ENCODE assay signal across 1 cellular context in the genomic region with DNA sequence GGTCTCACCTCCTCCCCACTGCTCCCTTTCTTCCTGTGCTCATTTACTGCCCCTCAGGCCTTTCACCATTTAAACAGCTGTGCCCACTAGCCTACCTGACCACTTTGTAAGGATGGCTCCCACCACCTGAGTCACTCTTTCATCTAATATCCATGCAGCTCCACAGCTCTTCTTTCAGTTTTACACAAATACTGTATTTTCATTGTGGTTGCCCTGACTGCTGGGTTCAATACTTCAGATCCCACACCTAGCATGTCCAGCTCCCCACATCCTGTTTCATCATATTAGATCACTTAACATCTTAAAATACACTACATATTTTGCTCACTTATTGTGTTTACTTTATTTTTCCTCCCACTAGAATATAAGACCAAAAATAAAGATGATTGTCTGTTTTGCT.
TF ChIP-seq lines count a peak whose summit lies in the region.

No MANE protein-coding gene starts in this region.

TF ChIP-seq in GM12878, 131 proteins besides CTCF, POLR2A, EP300 and RAD21 (continued from another document):
- TF ChIP-seq, protein P1, sequence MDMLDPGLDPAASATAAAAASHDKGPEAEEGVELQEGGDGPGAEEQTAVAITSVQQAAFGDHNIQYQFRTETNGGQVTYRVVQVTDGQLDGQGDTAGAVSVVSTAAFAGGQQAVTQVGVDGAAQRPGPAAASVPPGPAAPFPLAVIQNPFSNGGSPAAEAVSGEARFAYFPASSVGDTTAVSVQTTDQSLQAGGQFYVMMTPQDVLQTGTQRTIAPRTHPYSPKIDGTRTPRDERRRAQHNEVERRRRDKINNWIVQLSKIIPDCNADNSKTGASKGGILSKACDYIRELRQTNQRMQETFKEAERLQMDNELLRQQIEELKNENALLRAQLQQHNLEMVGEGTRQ (IDR thresholded peaks at IDR 0.05; ENCODE audit: borderline replicate concordance, low read depth, low read length), result no peak
- TF ChIP-seq TAF1 (IDR thresholded peaks at IDR 0.05; ENCODE audit: borderline replicate concordance, low read depth, low read length) (no peak), EED (IDR thresholded peaks at IDR 0.05; ENCODE audit: low read depth) (no peak), IKZF2 (IDR thresholded peaks at IDR 0.05) (peak; percentile 77 to 82), MEF2A (IDR thresholded peaks at IDR 0.05; ENCODE audit: insufficient read depth, low read depth, low read length) (peak; percentile 58), BACH1 (IDR thresholded peaks at IDR 0.05; ENCODE audit: borderline replicate concordance) (no peak), BMI1 (IDR thresholded peaks at IDR 0.05; ENCODE audit: borderline replicate concordance) (peak; percentile 49; the same call in 1 of the 2 replicates), SUZ12 (IDR thresholded peaks at IDR 0.05; ENCODE audit: unreplicated experiment) (no peak), RAD51 (IDR thresholded peaks at IDR 0.05) (no peak), YBX1 (IDR thresholded peaks at IDR 0.05) (no peak), JUND (IDR thresholded peaks at IDR 0.05; ENCODE audit: low read depth, low read length) (no peak), NR2F1 (conservative IDR thresholded peaks at IDR 0.05) (peak; percentile 69), ETV6 (conservative IDR thresholded peaks at IDR 0.05 in 1 of 2, IDR thresholded peaks at IDR 0.05 in 1 of 2; ENCODE audit: borderline replicate concordance in 1 of 2, low read depth in 1 of 2) (no peak; a peak in 1 of 4 replicates), CHD4 (IDR thresholded peaks at IDR 0.05) (no peak), PML (IDR thresholded peaks at IDR 0.05; ENCODE audit: low read length) (no peak), MEF2B (IDR thresholded peaks at IDR 0.05; ENCODE audit: partially characterized antibody, poor library complexity, severe bottlenecking) (peak; percentile 56), CREB1 (IDR thresholded peaks at IDR 0.05; ENCODE audit: low read depth) (no peak), HCFC1 (IDR thresholded peaks at IDR 0.05; ENCODE audit: low read length) (no peak), PAX8 (IDR thresholded peaks at IDR 0.05) (no peak), NFIC (IDR thresholded peaks at IDR 0.05; ENCODE audit: low read depth, low read length) (peak; percentile 91; the same call in 1 of the 2 replicates), IKZF1 (conservative IDR thresholded peaks at IDR 0.05) (peak; percentile 79), GATAD2B (conservative IDR thresholded peaks at IDR 0.05; ENCODE audit: low read depth) (0 out of 2 replicates have a peak, but pooled peaks have one; percentile 27), ZBED1 (IDR thresholded peaks at IDR 0.05; ENCODE audit: borderline replicate concordance) (peak; percentile 26; the same call in 1 of the 2 replicates), CBX5 (IDR thresholded peaks at IDR 0.05; ENCODE audit: low read depth) (no peak), FOXM1 (IDR thresholded peaks at IDR 0.05; ENCODE audit: low read depth, low read length) (peak; percentile 60; the same call in 1 of the 2 replicates), BCL11A (IDR thresholded peaks at IDR 0.05; ENCODE audit: low read depth, low read length) (peak; percentile 57; the same call in 1 of the 2 replicates), CREM (IDR thresholded peaks at IDR 0.05; ENCODE audit: low read depth) (peak; percentile 68), BHLHE40 (IDR thresholded peaks at IDR 0.05; ENCODE audit: borderline replicate concordance in 1 of 2, low read depth in 2 of 2, low read length in 1 of 2) (0 out of 4 replicates have a peak, but pooled peaks of 1 of the 2 experiments have one; percentile 8), RUNX3 (IDR thresholded peaks at IDR 0.05; ENCODE audit: low read length) (peak; percentile 94), GABPA (IDR thresholded peaks at IDR 0.05; ENCODE audit: low read depth) (peak; percentile 40; the same call in 1 of the 2 replicates), HDGF (IDR thresholded peaks at IDR 0.05) (peak; percentile 56; the same call in 1 of the 2 replicates), JUNB (IDR thresholded peaks at IDR 0.05) (peak; percentile 48; the same call in 1 of the 2 replicates), ATF7 (IDR thresholded peaks at IDR 0.05; ENCODE audit: low read depth) (peak; percentile 67), MTA2 (IDR thresholded peaks at IDR 0.05; ENCODE audit: low read depth) (peak; percentile 76)
- TF ChIP-seq, protein P2, sequence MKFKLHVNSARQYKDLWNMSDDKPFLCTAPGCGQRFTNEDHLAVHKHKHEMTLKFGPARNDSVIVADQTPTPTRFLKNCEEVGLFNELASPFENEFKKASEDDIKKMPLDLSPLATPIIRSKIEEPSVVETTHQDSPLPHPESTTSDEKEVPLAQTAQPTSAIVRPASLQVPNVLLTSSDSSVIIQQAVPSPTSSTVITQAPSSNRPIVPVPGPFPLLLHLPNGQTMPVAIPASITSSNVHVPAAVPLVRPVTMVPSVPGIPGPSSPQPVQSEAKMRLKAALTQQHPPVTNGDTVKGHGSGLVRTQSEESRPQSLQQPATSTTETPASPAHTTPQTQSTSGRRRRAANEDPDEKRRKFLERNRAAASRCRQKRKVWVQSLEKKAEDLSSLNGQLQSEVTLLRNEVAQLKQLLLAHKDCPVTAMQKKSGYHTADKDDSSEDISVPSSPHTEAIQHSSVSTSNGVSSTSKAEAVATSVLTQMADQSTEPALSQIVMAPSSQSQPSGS (IDR thresholded peaks at IDR 0.05; ENCODE audit: low read length), result peak; percentile 73
- TF ChIP-seq, protein P3, sequence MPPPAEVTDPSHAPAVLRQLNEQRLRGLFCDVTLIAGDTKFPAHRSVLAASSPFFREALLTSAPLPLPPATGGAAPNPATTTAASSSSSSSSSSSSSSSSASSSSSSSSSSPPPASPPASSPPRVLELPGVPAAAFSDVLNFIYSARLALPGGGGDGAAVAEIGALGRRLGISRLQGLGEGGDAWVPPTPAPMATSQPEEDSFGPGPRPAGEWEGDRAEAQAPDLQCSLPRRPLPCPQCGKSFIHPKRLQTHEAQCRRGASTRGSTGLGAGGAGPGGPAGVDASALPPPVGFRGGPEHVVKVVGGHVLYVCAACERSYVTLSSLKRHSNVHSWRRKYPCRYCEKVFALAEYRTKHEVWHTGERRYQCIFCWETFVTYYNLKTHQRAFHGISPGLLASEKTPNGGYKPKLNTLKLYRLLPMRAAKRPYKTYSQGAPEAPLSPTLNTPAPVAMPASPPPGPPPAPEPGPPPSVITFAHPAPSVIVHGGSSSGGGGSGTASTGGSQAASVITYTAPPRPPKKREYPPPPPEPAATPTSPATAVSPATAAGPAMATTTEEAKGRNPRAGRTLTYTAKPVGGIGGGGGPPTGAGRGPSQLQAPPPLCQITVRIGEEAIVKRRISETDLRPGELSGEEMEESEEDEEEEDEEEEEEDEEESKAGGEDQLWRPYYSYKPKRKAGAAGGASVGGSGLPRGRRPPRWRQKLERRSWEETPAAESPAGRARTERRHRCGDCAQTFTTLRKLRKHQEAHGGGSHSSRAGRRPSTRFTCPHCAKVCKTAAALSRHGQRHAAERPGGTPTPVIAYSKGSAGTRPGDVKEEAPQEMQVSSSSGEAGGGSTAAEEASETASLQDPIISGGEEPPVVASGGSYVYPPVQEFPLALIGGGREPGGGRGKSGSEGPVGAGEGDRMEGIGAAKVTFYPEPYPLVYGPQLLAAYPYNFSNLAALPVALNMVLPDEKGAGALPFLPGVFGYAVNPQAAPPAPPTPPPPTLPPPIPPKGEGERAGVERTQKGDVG (CRISPR knock-in tag; IDR thresholded peaks at IDR 0.05), result no peak
- TF ChIP-seq, protein P4, sequence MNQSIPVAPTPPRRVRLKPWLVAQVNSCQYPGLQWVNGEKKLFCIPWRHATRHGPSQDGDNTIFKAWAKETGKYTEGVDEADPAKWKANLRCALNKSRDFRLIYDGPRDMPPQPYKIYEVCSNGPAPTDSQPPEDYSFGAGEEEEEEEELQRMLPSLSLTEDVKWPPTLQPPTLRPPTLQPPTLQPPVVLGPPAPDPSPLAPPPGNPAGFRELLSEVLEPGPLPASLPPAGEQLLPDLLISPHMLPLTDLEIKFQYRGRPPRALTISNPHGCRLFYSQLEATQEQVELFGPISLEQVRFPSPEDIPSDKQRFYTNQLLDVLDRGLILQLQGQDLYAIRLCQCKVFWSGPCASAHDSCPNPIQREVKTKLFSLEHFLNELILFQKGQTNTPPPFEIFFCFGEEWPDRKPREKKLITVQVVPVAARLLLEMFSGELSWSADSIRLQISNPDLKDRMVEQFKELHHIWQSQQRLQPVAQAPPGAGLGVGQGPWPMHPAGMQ (IDR thresholded peaks at IDR 0.05; ENCODE audit: borderline replicate concordance), result no peak
- TF ChIP-seq, protein P5, sequence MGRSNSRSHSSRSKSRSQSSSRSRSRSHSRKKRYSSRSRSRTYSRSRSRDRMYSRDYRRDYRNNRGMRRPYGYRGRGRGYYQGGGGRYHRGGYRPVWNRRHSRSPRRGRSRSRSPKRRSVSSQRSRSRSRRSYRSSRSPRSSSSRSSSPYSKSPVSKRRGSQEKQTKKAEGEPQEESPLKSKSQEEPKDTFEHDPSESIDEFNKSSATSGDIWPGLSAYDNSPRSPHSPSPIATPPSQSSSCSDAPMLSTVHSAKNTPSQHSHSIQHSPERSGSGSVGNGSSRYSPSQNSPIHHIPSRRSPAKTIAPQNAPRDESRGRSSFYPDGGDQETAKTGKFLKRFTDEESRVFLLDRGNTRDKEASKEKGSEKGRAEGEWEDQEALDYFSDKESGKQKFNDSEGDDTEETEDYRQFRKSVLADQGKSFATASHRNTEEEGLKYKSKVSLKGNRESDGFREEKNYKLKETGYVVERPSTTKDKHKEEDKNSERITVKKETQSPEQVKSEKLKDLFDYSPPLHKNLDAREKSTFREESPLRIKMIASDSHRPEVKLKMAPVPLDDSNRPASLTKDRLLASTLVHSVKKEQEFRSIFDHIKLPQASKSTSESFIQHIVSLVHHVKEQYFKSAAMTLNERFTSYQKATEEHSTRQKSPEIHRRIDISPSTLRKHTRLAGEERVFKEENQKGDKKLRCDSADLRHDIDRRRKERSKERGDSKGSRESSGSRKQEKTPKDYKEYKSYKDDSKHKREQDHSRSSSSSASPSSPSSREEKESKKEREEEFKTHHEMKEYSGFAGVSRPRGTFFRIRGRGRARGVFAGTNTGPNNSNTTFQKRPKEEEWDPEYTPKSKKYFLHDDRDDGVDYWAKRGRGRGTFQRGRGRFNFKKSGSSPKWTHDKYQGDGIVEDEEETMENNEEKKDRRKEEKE (IDR thresholded peaks at IDR 0.05), result no peak
- TF ChIP-seq, protein P6, sequence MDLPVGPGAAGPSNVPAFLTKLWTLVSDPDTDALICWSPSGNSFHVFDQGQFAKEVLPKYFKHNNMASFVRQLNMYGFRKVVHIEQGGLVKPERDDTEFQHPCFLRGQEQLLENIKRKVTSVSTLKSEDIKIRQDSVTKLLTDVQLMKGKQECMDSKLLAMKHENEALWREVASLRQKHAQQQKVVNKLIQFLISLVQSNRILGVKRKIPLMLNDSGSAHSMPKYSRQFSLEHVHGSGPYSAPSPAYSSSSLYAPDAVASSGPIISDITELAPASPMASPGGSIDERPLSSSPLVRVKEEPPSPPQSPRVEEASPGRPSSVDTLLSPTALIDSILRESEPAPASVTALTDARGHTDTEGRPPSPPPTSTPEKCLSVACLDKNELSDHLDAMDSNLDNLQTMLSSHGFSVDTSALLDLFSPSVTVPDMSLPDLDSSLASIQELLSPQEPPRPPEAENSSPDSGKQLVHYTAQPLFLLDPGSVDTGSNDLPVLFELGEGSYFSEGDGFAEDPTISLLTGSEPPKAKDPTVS (IDR thresholded peaks at IDR 0.05; ENCODE audit: low read depth, low read length), result no peak
- TF ChIP-seq, protein P7, sequence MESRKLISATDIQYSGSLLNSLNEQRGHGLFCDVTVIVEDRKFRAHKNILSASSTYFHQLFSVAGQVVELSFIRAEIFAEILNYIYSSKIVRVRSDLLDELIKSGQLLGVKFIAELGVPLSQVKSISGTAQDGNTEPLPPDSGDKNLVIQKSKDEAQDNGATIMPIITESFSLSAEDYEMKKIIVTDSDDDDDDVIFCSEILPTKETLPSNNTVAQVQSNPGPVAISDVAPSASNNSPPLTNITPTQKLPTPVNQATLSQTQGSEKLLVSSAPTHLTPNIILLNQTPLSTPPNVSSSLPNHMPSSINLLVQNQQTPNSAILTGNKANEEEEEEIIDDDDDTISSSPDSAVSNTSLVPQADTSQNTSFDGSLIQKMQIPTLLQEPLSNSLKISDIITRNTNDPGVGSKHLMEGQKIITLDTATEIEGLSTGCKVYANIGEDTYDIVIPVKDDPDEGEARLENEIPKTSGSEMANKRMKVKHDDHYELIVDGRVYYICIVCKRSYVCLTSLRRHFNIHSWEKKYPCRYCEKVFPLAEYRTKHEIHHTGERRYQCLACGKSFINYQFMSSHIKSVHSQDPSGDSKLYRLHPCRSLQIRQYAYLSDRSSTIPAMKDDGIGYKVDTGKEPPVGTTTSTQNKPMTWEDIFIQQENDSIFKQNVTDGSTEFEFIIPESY (IDR thresholded peaks at IDR 0.05), result no peak
